Comparison of ENCODE assay signal across 17 cellular contexts in the genomic region with DNA sequence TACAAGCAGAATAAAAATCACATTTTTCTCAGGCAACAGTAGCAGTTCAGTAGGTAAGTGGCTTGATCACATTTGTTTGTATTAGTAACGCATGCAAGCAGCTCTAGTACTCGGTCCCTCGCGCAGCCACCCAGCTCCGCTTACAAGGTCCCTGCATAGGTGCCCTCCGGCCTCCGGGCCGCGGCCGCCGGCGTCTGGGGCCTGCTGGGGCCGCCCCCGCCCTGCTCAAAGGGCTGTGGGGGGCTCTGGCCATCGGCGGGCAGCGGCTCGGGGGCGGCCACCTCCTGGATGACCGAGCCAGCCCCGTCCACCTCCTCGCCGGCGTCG. TPM values are rescaled to one million over a fixed set of nuclear protein-coding genes. Genes with fewer than 3 reads are reported as not detected.
DNase-seq lines count a peak whose midpoint lies in the region; ATAC-seq and TF ChIP-seq lines count a peak whose summit lies in the region.
"Had no signal": no experiment of that assay in that cellular context is flagged by ENCODE, and none has a peak within 500 bp of the region (broad histone marks: within the 10 kb centered on the region; RNA-seq: fewer than 3 reads in every experiment).

No MANE protein-coding gene starts in this region.

- peak overlapping the region; percentile 17; the same call in 1 of the 2 replicates for H3K27ac ChIP-seq in RWPE1
- H3K27ac ChIP-seq in esophagus (ENCODE audit: low read depth in 2 of 2, low read length in 1 of 2), result peak overlapping the region; percentile 34 to 35
- peak overlapping the region; percentile 75 for H3K27ac ChIP-seq in muscle layer of colon (ENCODE audit: low read depth, low read length)
- peak overlapping the region; percentile 78 to 84 for H3K27ac ChIP-seq in testis
- no peak overlapping the region for H3K27ac ChIP-seq in trophoblast cell (ENCODE audit: low read depth, low read length)

- CTCF ChIA-PET in RWPE1 (lab: Yijun Ruan, JAX), result no interaction called here

- peaks cover 0 to 29% of the 10 kb centered on the region in 2 donors for H3K36me3 ChIP-seq in esophagus (ENCODE audit: control insufficient read depth in 2 of 2, insufficient read depth in 2 of 2, low read length in 1 of 2)
- peaks cover 14% of the 10 kb centered on the region for H3K36me3 ChIP-seq in muscle layer of colon (ENCODE audit: insufficient read depth, low read length)
- no peaks in the 10 kb centered on the region for H3K36me3 ChIP-seq in testis (ENCODE audit: low read depth, missing control alignments)
- peaks cover 26 to 31% of the 10 kb centered on the region in 2 experiments for H3K36me3 ChIP-seq in trophoblast cell (ENCODE audit: control insufficient read depth in 1 of 2, insufficient read depth in 2 of 2, low read length in 2 of 2)

- no peak overlapping the region for H4K12ac ChIP-seq in trophoblast cell (ENCODE audit: low read depth, low read length)

- 79% methylated on average over 25 of the region's 25 CpGs for WGBS in esophagus, 2 donors
- WGBS in testis, 2 donors, result 60 to 61% methylated on average over 6 to 25 of the region's 25 CpGs
- WGBS in trophoblast cell (ENCODE audit: extremely low coverage, insufficient coverage, insufficient read length), result no CpG with 5 or more reads among the region's 25 CpGs

- no peak overlapping the region for H3K4ac ChIP-seq in trophoblast cell (ENCODE audit: low read depth, low read length)

- H3K4me3 ChIP-seq in esophagus (ENCODE audit: low read depth in 1 of 2, low read length in 2 of 2), result no peak overlapping the region
- H3K4me3 ChIP-seq in muscle layer of colon (ENCODE audit: low read depth in 1 of 2, low read length in 2 of 2), result no peak overlapping the region
- H3K4me3 ChIP-seq in testis, result no peak overlapping the region
- H3K4me3 ChIP-seq in trophoblast cell (ENCODE audit: low read depth, low read length), result no peak overlapping the region

- H3K14ac ChIP-seq in trophoblast cell (ENCODE audit: low read length), result no peak overlapping the region

- H2BK5ac ChIP-seq in trophoblast cell (ENCODE audit: low read depth, low read length, poor library complexity), result no peak overlapping the region

- H4K91ac ChIP-seq in trophoblast cell (ENCODE audit: low read depth, low read length), result no peak overlapping the region

- H2BK120ac ChIP-seq in trophoblast cell (ENCODE audit: insufficient read depth, low read length, poor library complexity), result no peak overlapping the region

- no peak overlapping the region for H3K23ac ChIP-seq in trophoblast cell (ENCODE audit: low read length)

- POLR2A ChIA-PET in RWPE1 (lab: Yijun Ruan, JAX; ENCODE audit: low non-redundant PET), result no interaction called here

- H4K8ac ChIP-seq in trophoblast cell (ENCODE audit: low read depth, low read length), result no peak overlapping the region

- DNase-seq in RWPE1 (ENCODE audit: low spot score) (no peak), testis (no peak), trophoblast cell (no peak)
- DNase-seq: activated CD8-positive, alpha-beta memory T cell treated with anti-CD3 and anti-CD28 coated beads, Interleukin-2, amount 50 U/mL, for 4 hours; central memory CD4-positive, alpha-beta T cell; DMS79 treated with DMSO at 0.1 percent for 48 hours; NCI-H1694; NCI-H510A; small intestine; stimulated activated naive CD8-positive, alpha-beta T cell treated with anti-CD3 and anti-CD28 coated beads, Interleukin-15, amount 100 ng/mL, for 72 hours had no signal

- H3K9ac ChIP-seq in muscle layer of colon (ENCODE audit: low read length) (no peak overlapping the region), trophoblast cell (ENCODE audit: low read length) (no peak overlapping the region)

- no peaks in the 10 kb centered on the region for H3K4me1 ChIP-seq in esophagus (ENCODE audit: control insufficient read depth in 2 of 2, insufficient read depth in 2 of 2, low read length in 1 of 2)
- peaks cover 24% of the 10 kb centered on the region for H3K4me1 ChIP-seq in muscle layer of colon (ENCODE audit: insufficient read depth, low read length)
- H3K4me1 ChIP-seq in testis, result peaks cover 35% of the 10 kb centered on the region
- H3K4me1 ChIP-seq in trophoblast cell (ENCODE audit: control insufficient read depth in 1 of 2, insufficient read depth in 2 of 2, low read length in 2 of 2), result peaks cover 26 to 29% of the 10 kb centered on the region in 2 experiments

- H3K27me3 ChIP-seq in esophagus (ENCODE audit: control insufficient read depth in 1 of 2, insufficient read depth in 2 of 2, low read length in 2 of 2), result no peaks in the 10 kb centered on the region
- no peaks in the 10 kb centered on the region for H3K27me3 ChIP-seq in muscle layer of colon (ENCODE audit: control insufficient read depth in 1 of 2, insufficient read depth in 2 of 2, low read length in 2 of 2)
- no peaks in the 10 kb centered on the region for H3K27me3 ChIP-seq in testis
- no peaks in the 10 kb centered on the region for H3K27me3 ChIP-seq in trophoblast cell (ENCODE audit: insufficient read depth, low read length)

- H3K79me2 ChIP-seq in trophoblast cell (ENCODE audit: control insufficient read depth, insufficient read depth, low read length, poor library complexity), result peaks cover 2% of the 10 kb centered on the region

- no peak for TF ChIP-seq CTCF in RWPE1 (conservative IDR thresholded peaks at IDR 0.05; ENCODE audit: low read depth)
- no peak for TF ChIP-seq CTCF in testis (IDR thresholded peaks at IDR 0.05)

- no peak overlapping the region for H2BK12ac ChIP-seq in trophoblast cell (ENCODE audit: low read length)

- no peak for TF ChIP-seq POLR2A in testis (IDR thresholded peaks at IDR 0.05)

- H3K9me3 ChIP-seq in esophagus (ENCODE audit: control insufficient read depth in 2 of 2, insufficient read depth in 1 of 2, low read depth in 1 of 2, low read length in 1 of 2), result no peaks in the 10 kb centered on the region
- no peaks in the 10 kb centered on the region for H3K9me3 ChIP-seq in muscle layer of colon (ENCODE audit: low read length)
- no peaks in the 10 kb centered on the region for H3K9me3 ChIP-seq in testis
- H3K9me3 ChIP-seq in trophoblast cell (ENCODE audit: insufficient read depth, low read depth, low read length), result peaks cover 3% of the 10 kb centered on the region

- intact Hi-C loops in testis (cut with DNase I; ENCODE audit: low total_unique reads), result no loop called here

- peaks cover 4% of the 10 kb centered on the region for H3K79me1 ChIP-seq in trophoblast cell (ENCODE audit: low read length)

- no peak overlapping the region for H2AFZ ChIP-seq in trophoblast cell (ENCODE audit: insufficient read depth, low read length, poor library complexity)

- ATAC-seq in HG02571 (IDR thresholded peaks at IDR 0.05; ENCODE audit: unreplicated experiment), result no peak
- ATAC-seq in HG03571 (IDR thresholded peaks at IDR 0.05; ENCODE audit: unreplicated experiment), result no peak
- ATAC-seq: activated CD4-positive, CD25-positive, alpha-beta regulatory T cell treated with anti-CD3 and anti-CD28 coated beads, Interleukin-2, amount 50 U/mL, for 24 hours; activated naive CD4-positive, alpha-beta T cell treated with anti-CD3 and anti-CD28 coated beads, Interleukin-2, amount 50 U/mL, for 72 hours; Panc1 had no signal

- H2AK5ac ChIP-seq in trophoblast cell (ENCODE audit: low read length), result no peak overlapping the region

- H3K18ac ChIP-seq in trophoblast cell (ENCODE audit: low read length), result no peak overlapping the region

- H3K4me2 ChIP-seq in trophoblast cell (ENCODE audit: low read length), result no peak overlapping the region

RNA-seq across cellular contexts. Expression of a gene that starts 50.2 kb away (rescaled TPM):
- polyA plus RNA-seq in esophagus (10 to 100 TPM; 40.7 to 43.4 TPM), testis (ENCODE audit: insufficient read depth, low read depth, low replicate concordance) (92.5 TPM)
- total RNA-seq in testis, result 10 to 100 TPM; 82.2 to 99.5 TPM
- polyA plus RNA-seq in trophoblast cell (2013), result 40.1 and 42.3 TPM in 2 replicates
